17 cellular contexts compared by ENCODE assay signal in genomic region chr2:180356676-180357075, GRCh38.
DNase-seq lines count a peak whose midpoint lies in the region; ATAC-seq and TF ChIP-seq lines count a peak whose summit lies in the region.
"Had no signal": no experiment of that assay in that cellular context is flagged by ENCODE, and none has a peak within 500 bp of the region (broad histone marks: within the 10 kb centered on the region; RNA-seq: fewer than 3 reads in every experiment).

No MANE protein-coding gene starts in this region.

- no peak for TF ChIP-seq EP300 in esophagus muscularis mucosa (IDR thresholded peaks at IDR 0.05)

- POLR2A ChIA-PET in A673 (lab: Charles Lee; ENCODE audit: low non-redundant PET): no interaction called here

- H3K36me3 ChIP-seq in esophagus muscularis mucosa: no peaks in the 10 kb centered on the region
- no peaks in the 10 kb centered on the region for H3K36me3 ChIP-seq in A673 (ENCODE audit: insufficient read depth, low read length, poor library complexity, severe bottlenecking)
- H3K36me3 ChIP-seq: HAP-1 had no signal

- H3K4me3 ChIP-seq in esophagus muscularis mucosa (no peak overlapping the region), right cardiac atrium (ENCODE audit: low read length) (no peak overlapping the region), A673 (ENCODE audit: low read depth, low read length, poor library complexity, severe bottlenecking) (no peak overlapping the region)
- H3K4me3 ChIP-seq: GM12878, GM23248, HAP-1 had no signal

- H3K27ac ChIP-seq in esophagus muscularis mucosa (replicated peaks in 1 of 4) (no peak overlapping the region), right cardiac atrium (ENCODE audit: low read length) (no peak overlapping the region), A673 (ENCODE audit: low read depth, low read length, poor library complexity, severe bottlenecking) (no peak overlapping the region)
- H3K27ac ChIP-seq: C4-2B, GM23248 had no signal

- H3K27me3 ChIP-seq in esophagus muscularis mucosa (no peaks in the 10 kb centered on the region), right cardiac atrium (ENCODE audit: control insufficient read depth, insufficient read depth) (no peaks in the 10 kb centered on the region), A673 (replicated peaks; ENCODE audit: insufficient read depth, low read depth, low read length, poor library complexity) (no peaks in the 10 kb centered on the region)

- H3K9me3 ChIP-seq in esophagus muscularis mucosa: no peaks in the 10 kb centered on the region
- H3K9me3 ChIP-seq in right cardiac atrium (ENCODE audit: control insufficient read depth, low read length): no peaks in the 10 kb centered on the region
- no peaks in the 10 kb centered on the region for H3K9me3 ChIP-seq in A673 (ENCODE audit: low read depth, low read length, poor library complexity, severe bottlenecking)
- H3K9me3 ChIP-seq: HAP-1 had no signal

- no TSS peak for BruUV-seq in A673 (replicated peaks; lab: Mats Ljungman, UMichigan)

- TF ChIP-seq POLR2A in esophagus muscularis mucosa (IDR thresholded peaks at IDR 0.05; ENCODE audit: low read depth): no peak

- intact Hi-C loops in esophagus muscularis mucosa (cut with DNase I) (no loop called here), right cardiac atrium (cut with DNase I) (no loop called here), A673 (cut with micrococcal nuclease; ENCODE audit: unreplicated experiment) (no loop called here)

- DNase-seq in NCI-H510A treated with DMSO at 0.1 percent for 48 hours (lab: John Stamatoyannopoulos, UW) (peak; percentile 24), NCI-H510A (lab: John Stamatoyannopoulos, UW) (no peak), NCI-H2029 (lab: John Stamatoyannopoulos, UW) (peak; percentile 16), NCI-H748 treated with DMSO at 0.1 percent for 48 hours (lab: John Stamatoyannopoulos, UW) (peak; percentile 44), esophagus muscularis mucosa (ENCODE audit: extremely low spot score) (no peak), right cardiac atrium (no peak), A673 (ENCODE audit: low spot score) (no peak)
- DNase-seq: AML-193; CD4-positive, alpha-beta T cell; DND-41; EL; GM23248; KBM-7 had no signal

- TF ChIP-seq CTCF in esophagus muscularis mucosa (IDR thresholded peaks at IDR 0.05): no peak
- TF ChIP-seq CTCF in A673 (conservative IDR thresholded peaks at IDR 0.05; ENCODE audit: low read depth, low read length): no peak

- H3K4me1 ChIP-seq in esophagus muscularis mucosa (peaks cover 0 to 6% (median 3%) of the 10 kb centered on the region in 4 donors), right cardiac atrium (ENCODE audit: control insufficient read depth, insufficient read depth, low read length) (no peaks in the 10 kb centered on the region), A673 (ENCODE audit: insufficient read depth, low read length, poor library complexity, severe bottlenecking) (no peaks in the 10 kb centered on the region)

- CTCF ChIA-PET in A673 (lab: Charles Lee): no interaction called here

- ATAC-seq in right cardiac atrium: no peak
- ATAC-seq: GM12878, HepG2 had no signal

Comparison
In these comparisons a context has a peak if more than half of its experiments do, and no peak if none do; other contexts are left out.
1. DNase-seq: peak in NCI-H510A treated with DMSO at 0.1 percent for 48 hours (single experiment), NCI-H2029 (single experiment) and NCI-H748 treated with DMSO at 0.1 percent for 48 hours (single experiment); none in NCI-H510A (single experiment), esophagus muscularis mucosa (single experiment), right cardiac atrium (0 of 3) and A673 (single experiment).